8 cellular contexts compared by ENCODE assay signal in genomic region chr1:70509996-70510876, GRCh38.
DNase-seq lines count a peak whose midpoint lies in the region; ATAC-seq, FAIRE-seq and TF ChIP-seq lines count a peak whose summit lies in the region.

No MANE protein-coding gene starts in this region.

- 29% methylated on average over 17 of the region's 19 CpGs for WGBS in mammary epithelial cell (ENCODE audit: low coverage, missing lambda C conversion rate)
- WGBS in tibial nerve, 2 donors: 70 to 71% methylated on average over 19 of the region's 19 CpGs

- TF ChIP-seq POLR2A in tibial nerve (IDR thresholded peaks at IDR 0.05): no peak

- peak; percentile 96 for FAIRE-seq in G401.6 (lab: Jason Lieb, UNC)

- peak overlapping the region; percentile 31 for H3K4me2 ChIP-seq in mammary epithelial cell (ENCODE audit: insufficient read depth, low read depth, low read length)

- BruUV-seq in mammary epithelial cell (replicated peaks; lab: Mats Ljungman, UMichigan): no TSS peak

- intact Hi-C loops in mammary epithelial cell (cut with micrococcal nuclease) (loop anchor here (1.0 to 10.0 kb wide), 7 partner anchors 22 to 775 kb away; partner anchors contain the start of gene ANKRD13C), left colon (cut with DNase I, micrococcal nuclease) (loop anchor here in 1 of 2 donors (5.0 kb wide), 1 partner anchor 73 kb away; no protein-coding TSS in a partner anchor)

- H3K36me3 ChIP-seq in mammary epithelial cell (ENCODE audit: insufficient read depth, low read length): no peaks in the 10 kb centered on the region
- no peaks in the 10 kb centered on the region for H3K36me3 ChIP-seq in tibial nerve

- CTCF ChIA-PET in mammary epithelial cell (lab: Charles Lee; ENCODE audit: low non-redundant PET): no interaction called here

- H3K27ac ChIP-seq in mammary epithelial cell (ENCODE audit: insufficient read depth, low read depth, low read length) (no peak overlapping the region), tibial nerve (no peak overlapping the region)

- H3K9me3 ChIP-seq in mammary epithelial cell (replicated peaks; ENCODE audit: insufficient read depth, low read length) (no peaks in the 10 kb centered on the region), tibial nerve (no peaks in the 10 kb centered on the region)

- no peaks in the 10 kb centered on the region for H3K27me3 ChIP-seq in mammary epithelial cell (ENCODE audit: insufficient read depth, low read length)
- H3K27me3 ChIP-seq in tibial nerve: no peaks in the 10 kb centered on the region

- ATAC-seq in GM21381 (IDR thresholded peaks at IDR 0.05; ENCODE audit: unreplicated experiment) (peak; percentile 83), HG03571 (IDR thresholded peaks at IDR 0.05; ENCODE audit: unreplicated experiment) (peak; percentile 88), left colon (peak; percentile 90)

- peak in 1 of 2 donors; percentile 45 for TF ChIP-seq EP300 in tibial nerve (IDR thresholded peaks at IDR 0.05)

- DNase-seq in NOMO-1 (lab: John Stamatoyannopoulos, UW; ENCODE audit: unreplicated experiment in 2 of 2) (peak; percentile 66 to 96), mammary epithelial cell (peak; percentile 84), left colon (peak in 1 of 2 donors; percentile 9), tibial nerve (ENCODE audit: low spot score in 2 of 2) (peak in 1 of 2 donors; percentile 13), NK-92 (lab: John Stamatoyannopoulos, UW; ENCODE audit: unreplicated experiment) (no peak)

- H3K79me2 ChIP-seq in mammary epithelial cell (ENCODE audit: insufficient read depth, low read length): no peaks in the 10 kb centered on the region

- no peak overlapping the region for H3K4me3 ChIP-seq in mammary epithelial cell (replicated peaks in 1 of 3; ENCODE audit: insufficient read depth in 1 of 3, low read depth in 2 of 3, low read length in 3 of 3)
- no peak overlapping the region for H3K4me3 ChIP-seq in tibial nerve

- no peaks in the 10 kb centered on the region for H4K20me1 ChIP-seq in mammary epithelial cell (ENCODE audit: insufficient read depth, low read length)

- H2AFZ ChIP-seq in mammary epithelial cell (ENCODE audit: low read depth, low read length): no peak overlapping the region

- in situ Hi-C loops in mammary epithelial cell (cut with MboI; ENCODE audit: low sequenced_read_pairs in 2 of 2): loop anchor here in 1 of 2 donors (10.0 kb wide), 2 partner anchors 375 to 475 kb away; no protein-coding TSS in a partner anchor

- peak; percentile 63 to 66 for TF ChIP-seq CTCF in mammary epithelial cell (conservative IDR thresholded peaks at IDR 0.05 in 1 of 2, IDR thresholded peaks at IDR 0.05 in 1 of 2; ENCODE audit: extremely low read depth in 1 of 2, insufficient read depth in 1 of 2, low read depth in 1 of 2, low read length in 2 of 2)
- peak; percentile 50 to 77 (median 70) for TF ChIP-seq CTCF in tibial nerve (IDR thresholded peaks at IDR 0.05)

- H3K4me1 ChIP-seq in mammary epithelial cell (ENCODE audit: insufficient read depth, low read length) (peaks cover 13% of the 10 kb centered on the region), tibial nerve (peaks cover 0 to 4% (median 0%) of the 10 kb centered on the region in 4 donors)

- H3K9ac ChIP-seq in mammary epithelial cell (ENCODE audit: insufficient read depth, low read length): no peak overlapping the region

- dilution Hi-C loops in mammary epithelial cell (cut with HindIII; ENCODE audit: low sequenced_read_pairs): no loop called here
